Comparison of ENCODE assay signal across 14 cellular contexts in the genomic region with DNA sequence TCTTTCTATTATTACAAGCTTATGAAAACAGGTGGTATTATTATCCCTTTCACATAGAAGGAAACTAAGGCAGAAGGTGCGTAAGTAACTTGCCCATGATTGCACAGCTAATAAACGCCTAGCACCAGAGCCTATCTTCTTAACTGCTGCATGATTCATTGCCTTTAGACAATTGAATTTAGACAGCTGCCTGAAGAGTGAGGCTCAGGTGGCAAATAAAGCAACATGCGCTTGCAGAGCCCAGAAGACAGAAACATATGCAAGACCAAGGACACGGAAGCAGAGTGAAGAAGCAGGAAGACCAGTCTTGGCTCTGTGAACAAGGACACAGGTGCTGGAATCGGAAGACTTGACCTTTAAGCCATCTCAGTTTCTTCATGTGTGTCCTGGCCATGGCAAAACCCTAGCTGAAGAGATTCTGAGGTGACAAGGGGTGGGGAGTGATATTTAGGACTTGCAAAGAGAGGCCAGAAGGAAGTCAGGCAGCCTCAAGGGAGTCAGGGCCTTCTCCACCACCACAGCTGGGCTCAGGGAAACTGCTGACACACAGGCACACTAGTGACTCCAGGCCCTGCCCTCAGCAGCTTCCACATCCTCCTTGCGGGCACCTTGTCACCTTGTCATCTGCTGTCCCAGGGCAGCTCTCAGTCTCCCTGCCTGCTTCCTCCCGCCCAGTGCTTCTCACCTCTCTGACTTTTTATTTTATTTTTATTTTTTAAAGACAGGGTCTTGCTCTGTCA.
DNase-seq lines count a peak whose midpoint lies in the region; ATAC-seq and TF ChIP-seq lines count a peak whose summit lies in the region.
"Had no signal": no experiment of that assay in that cellular context is flagged by ENCODE, and none has a peak within 500 bp of the region (broad histone marks: within the 10 kb centered on the region; RNA-seq: fewer than 3 reads in every experiment).

No MANE protein-coding gene starts in this region.

- peak overlapping the region in 1 of 4 donors; percentile 81 for H3K27ac ChIP-seq in Peyer's patch
- peak overlapping the region; percentile 46 to 71 for H3K27ac ChIP-seq in mucosa of rectum (ENCODE audit: low read depth in 2 of 2, low read length in 2 of 2)

- H3K9ac ChIP-seq in mucosa of rectum (ENCODE audit: low read depth in 1 of 2, low read length in 2 of 2) = peak overlapping the region in 1 of 2 donors; percentile 5

- TF ChIP-seq CTCF in Peyer's patch (IDR thresholded peaks at IDR 0.05) = no peak
- TF ChIP-seq CTCF in chondrocyte (IDR thresholded peaks at IDR 0.05) = no peak

- H3K27me3 Mint-ChIP-seq in chondrocyte (ENCODE audit: low read depth) = no peaks in the 10 kb centered on the region

- ATAC-seq in GM21423 (IDR thresholded peaks at IDR 0.05; ENCODE audit: unreplicated experiment) (peak; percentile 67), HG03442 (IDR thresholded peaks at IDR 0.05; ENCODE audit: unreplicated experiment) (no peak)
- ATAC-seq: SK-N-SH treated with all-trans-retinoic acid at 6 μM for 48 hours had no signal

- no peaks in the 10 kb centered on the region for H3K27me3 ChIP-seq in Peyer's patch
- H3K27me3 ChIP-seq in mucosa of rectum (ENCODE audit: control insufficient read depth in 2 of 2, insufficient read depth in 2 of 2, low read length in 2 of 2) = no peaks in the 10 kb centered on the region
- H3K27me3 ChIP-seq: cardiac muscle cell had no signal

- H3K27ac Mint-ChIP-seq in chondrocyte (ENCODE audit: unreplicated experiment) = no peak overlapping the region

- peaks cover 0 to 25% (median 1%) of the 10 kb centered on the region in 4 donors for H3K4me1 ChIP-seq in Peyer's patch
- H3K4me1 ChIP-seq in mucosa of rectum (ENCODE audit: control insufficient read depth in 2 of 2, insufficient read depth in 2 of 2, low read length in 2 of 2) = peaks cover 13 to 29% of the 10 kb centered on the region in 2 donors

- H3K9me3 ChIP-seq in Peyer's patch = no peaks in the 10 kb centered on the region
- no peaks in the 10 kb centered on the region for H3K9me3 ChIP-seq in mucosa of rectum (ENCODE audit: control insufficient read depth in 2 of 2, low read length in 2 of 2)

- peaks cover 1% of the 10 kb centered on the region for H3K36me3 Mint-ChIP-seq in chondrocyte (ENCODE audit: low read depth)

- peaks cover 4% of the 10 kb centered on the region for H3K9me3 Mint-ChIP-seq in chondrocyte (ENCODE audit: low read depth)

- no peak for TF ChIP-seq POLR2A in Peyer's patch (IDR thresholded peaks at IDR 0.05)

- no peak overlapping the region for H3K4me3 Mint-ChIP-seq in chondrocyte (ENCODE audit: unreplicated experiment)

- H3K36me3 ChIP-seq in Peyer's patch = no peaks in the 10 kb centered on the region
- H3K36me3 ChIP-seq in mucosa of rectum (ENCODE audit: control insufficient read depth in 2 of 2, insufficient read depth in 2 of 2, low read length in 2 of 2) = no peaks in the 10 kb centered on the region
- H3K36me3 ChIP-seq: cardiac muscle cell had no signal

- DNase-seq in NCI-H2196 (lab: John Stamatoyannopoulos, UW; ENCODE audit: unreplicated experiment) (peak; percentile 47), NCI-H2196 treated with DMSO at 0.1 percent for 48 hours (lab: John Stamatoyannopoulos, UW; ENCODE audit: unreplicated experiment) (no peak), Peyer's patch (peak in 2 of 3 donors; percentile 29 to 55), DMS114 treated with DMSO at 0.1 percent for 48 hours (lab: John Stamatoyannopoulos, UW; ENCODE audit: unreplicated experiment) (no peak), chondrocyte (ENCODE audit: low spot score) (no peak)
- DNase-seq: activated CD4-positive, CD25-positive, alpha-beta regulatory T cell treated with anti-CD3 and anti-CD28 coated beads, Interleukin-2, amount 50 U/mL, for 72 hours; activated gamma-delta T cell; left colon; stimulated activated CD4-positive, alpha-beta T cell treated with anti-CD3 and anti-CD28 coated beads, Interleukin-12 subunit alpha, Interleukin-12 subunit beta, amount 100 ng/mL, for 4 hours had no signal

- H3K4me1 Mint-ChIP-seq in chondrocyte (ENCODE audit: low read depth) = no peaks in the 10 kb centered on the region

- H3K4me3 ChIP-seq in Peyer's patch = no peak overlapping the region
- no peak overlapping the region for H3K4me3 ChIP-seq in mucosa of rectum (ENCODE audit: low read length in 2 of 2)
- H3K4me3 ChIP-seq: cardiac muscle cell had no signal

Comparison
In these comparisons a context has a peak if more than half of its experiments do, and no peak if none do; other contexts are left out.
1. DNase-seq: peak in NCI-H2196 (single experiment) and Peyer's patch (2 of 3); none in NCI-H2196 treated with DMSO at 0.1 percent for 48 hours (single experiment), DMS114 treated with DMSO at 0.1 percent for 48 hours (single experiment) and chondrocyte (single experiment).